1 cellular context compared by ENCODE assay signal in genomic region chr16:23149267-23149992, GRCh38.
TF ChIP-seq lines count a peak whose summit lies in the region.

A gene with protein sequence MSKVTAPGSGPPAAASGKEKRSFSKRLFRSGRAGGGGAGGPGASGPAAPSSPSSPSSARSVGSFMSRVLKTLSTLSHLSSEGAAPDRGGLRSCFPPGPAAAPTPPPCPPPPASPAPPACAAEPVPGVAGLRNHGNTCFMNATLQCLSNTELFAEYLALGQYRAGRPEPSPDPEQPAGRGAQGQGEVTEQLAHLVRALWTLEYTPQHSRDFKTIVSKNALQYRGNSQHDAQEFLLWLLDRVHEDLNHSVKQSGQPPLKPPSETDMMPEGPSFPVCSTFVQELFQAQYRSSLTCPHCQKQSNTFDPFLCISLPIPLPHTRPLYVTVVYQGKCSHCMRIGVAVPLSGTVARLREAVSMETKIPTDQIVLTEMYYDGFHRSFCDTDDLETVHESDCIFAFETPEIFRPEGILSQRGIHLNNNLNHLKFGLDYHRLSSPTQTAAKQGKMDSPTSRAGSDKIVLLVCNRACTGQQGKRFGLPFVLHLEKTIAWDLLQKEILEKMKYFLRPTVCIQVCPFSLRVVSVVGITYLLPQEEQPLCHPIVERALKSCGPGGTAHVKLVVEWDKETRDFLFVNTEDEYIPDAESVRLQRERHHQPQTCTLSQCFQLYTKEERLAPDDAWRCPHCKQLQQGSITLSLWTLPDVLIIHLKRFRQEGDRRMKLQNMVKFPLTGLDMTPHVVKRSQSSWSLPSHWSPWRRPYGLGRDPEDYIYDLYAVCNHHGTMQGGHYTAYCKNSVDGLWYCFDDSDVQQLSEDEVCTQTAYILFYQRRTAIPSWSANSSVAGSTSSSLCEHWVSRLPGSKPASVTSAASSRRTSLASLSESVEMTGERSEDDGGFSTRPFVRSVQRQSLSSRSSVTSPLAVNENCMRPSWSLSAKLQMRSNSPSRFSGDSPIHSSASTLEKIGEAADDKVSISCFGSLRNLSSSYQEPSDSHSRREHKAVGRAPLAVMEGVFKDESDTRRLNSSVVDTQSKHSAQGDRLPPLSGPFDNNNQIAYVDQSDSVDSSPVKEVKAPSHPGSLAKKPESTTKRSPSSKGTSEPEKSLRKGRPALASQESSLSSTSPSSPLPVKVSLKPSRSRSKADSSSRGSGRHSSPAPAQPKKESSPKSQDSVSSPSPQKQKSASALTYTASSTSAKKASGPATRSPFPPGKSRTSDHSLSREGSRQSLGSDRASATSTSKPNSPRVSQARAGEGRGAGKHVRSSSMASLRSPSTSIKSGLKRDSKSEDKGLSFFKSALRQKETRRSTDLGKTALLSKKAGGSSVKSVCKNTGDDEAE (N-terminal part only) (minus strand): TSS chr16:23149452. CDS start chr16:23149270, 182 bp downstream.

TF ChIP-seq in K562, 482 proteins besides CTCF, POLR2A, EP300 and RAD21 (continued from another document and continues in another):
- TF ChIP-seq CHD7 (IDR thresholded peaks at IDR 0.05; ENCODE audit: low read depth, low read length) (no peak), ZC3H11A (IDR thresholded peaks at IDR 0.05; ENCODE audit: low read depth, low read length) (0 out of 2 replicates have a peak, but pooled peaks have one; percentile 17), CREM (IDR thresholded peaks at IDR 0.05; ENCODE audit: low read depth) (peak; percentile 95), ETS2 (tag; IDR thresholded peaks at IDR 0.05; ENCODE audit: borderline replicate concordance, poor library complexity, severe bottlenecking) (no peak), CBX8 (IDR thresholded peaks at IDR 0.05; ENCODE audit: borderline replicate concordance, extremely low read depth, low read depth, low read length, poor library complexity, severe bottlenecking) (no peak), STAT6 (CRISPR knock-in tag; IDR thresholded peaks at IDR 0.05) (no peak), DMBX1 (CRISPR knock-in tag; IDR thresholded peaks at IDR 0.05; ENCODE audit: borderline replicate concordance) (peak; percentile 97), ZNF224 (CRISPR knock-in tag; IDR thresholded peaks at IDR 0.05) (no peak), NFRKB (IDR thresholded peaks at IDR 0.05; ENCODE audit: low read depth) (no peak; the same call in 1 of the 2 replicates), SNRNP70 (optimal IDR thresholded peaks at IDR 0.05; ENCODE audit: low read depth, low read length) (no peak), TFE3 (CRISPR knock-in tag; IDR thresholded peaks at IDR 0.05) (peak; percentile 93), FIP1L1 (IDR thresholded peaks at IDR 0.05; ENCODE audit: low read depth, low read length, poor library complexity, severe bottlenecking) (peak; percentile 19), HDAC2 (IDR thresholded peaks at IDR 0.05) (0 out of 2 replicates have a peak, but pooled peaks have one; percentile 27), ZBTB34 (CRISPR knock-in tag; IDR thresholded peaks at IDR 0.05) (no peak), PML (IDR thresholded peaks at IDR 0.05; ENCODE audit: low read length) (no peak)
- TF ChIP-seq, protein P1, sequence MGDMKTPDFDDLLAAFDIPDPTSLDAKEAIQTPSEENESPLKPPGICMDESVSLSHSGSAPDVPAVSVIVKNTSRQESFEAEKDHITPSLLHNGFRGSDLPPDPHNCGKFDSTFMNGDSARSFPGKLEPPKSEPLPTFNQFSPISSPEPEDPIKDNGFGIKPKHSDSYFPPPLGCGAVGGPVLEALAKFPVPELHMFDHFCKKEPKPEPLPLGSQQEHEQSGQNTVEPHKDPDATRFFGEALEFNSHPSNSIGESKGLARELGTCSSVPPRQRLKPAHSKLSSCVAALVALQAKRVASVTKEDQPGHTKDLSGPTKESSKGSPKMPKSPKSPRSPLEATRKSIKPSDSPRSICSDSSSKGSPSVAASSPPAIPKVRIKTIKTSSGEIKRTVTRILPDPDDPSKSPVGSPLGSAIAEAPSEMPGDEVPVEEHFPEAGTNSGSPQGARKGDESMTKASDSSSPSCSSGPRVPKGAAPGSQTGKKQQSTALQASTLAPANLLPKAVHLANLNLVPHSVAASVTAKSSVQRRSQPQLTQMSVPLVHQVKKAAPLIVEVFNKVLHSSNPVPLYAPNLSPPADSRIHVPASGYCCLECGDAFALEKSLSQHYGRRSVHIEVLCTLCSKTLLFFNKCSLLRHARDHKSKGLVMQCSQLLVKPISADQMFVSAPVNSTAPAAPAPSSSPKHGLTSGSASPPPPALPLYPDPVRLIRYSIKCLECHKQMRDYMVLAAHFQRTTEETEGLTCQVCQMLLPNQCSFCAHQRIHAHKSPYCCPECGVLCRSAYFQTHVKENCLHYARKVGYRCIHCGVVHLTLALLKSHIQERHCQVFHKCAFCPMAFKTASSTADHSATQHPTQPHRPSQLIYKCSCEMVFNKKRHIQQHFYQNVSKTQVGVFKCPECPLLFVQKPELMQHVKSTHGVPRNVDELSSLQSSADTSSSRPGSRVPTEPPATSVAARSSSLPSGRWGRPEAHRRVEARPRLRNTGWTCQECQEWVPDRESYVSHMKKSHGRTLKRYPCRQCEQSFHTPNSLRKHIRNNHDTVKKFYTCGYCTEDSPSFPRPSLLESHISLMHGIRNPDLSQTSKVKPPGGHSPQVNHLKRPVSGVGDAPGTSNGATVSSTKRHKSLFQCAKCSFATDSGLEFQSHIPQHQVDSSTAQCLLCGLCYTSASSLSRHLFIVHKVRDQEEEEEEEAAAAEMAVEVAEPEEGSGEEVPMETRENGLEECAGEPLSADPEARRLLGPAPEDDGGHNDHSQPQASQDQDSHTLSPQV (IDR thresholded peaks at IDR 0.05), result no peak
- TF ChIP-seq, protein P2, sequence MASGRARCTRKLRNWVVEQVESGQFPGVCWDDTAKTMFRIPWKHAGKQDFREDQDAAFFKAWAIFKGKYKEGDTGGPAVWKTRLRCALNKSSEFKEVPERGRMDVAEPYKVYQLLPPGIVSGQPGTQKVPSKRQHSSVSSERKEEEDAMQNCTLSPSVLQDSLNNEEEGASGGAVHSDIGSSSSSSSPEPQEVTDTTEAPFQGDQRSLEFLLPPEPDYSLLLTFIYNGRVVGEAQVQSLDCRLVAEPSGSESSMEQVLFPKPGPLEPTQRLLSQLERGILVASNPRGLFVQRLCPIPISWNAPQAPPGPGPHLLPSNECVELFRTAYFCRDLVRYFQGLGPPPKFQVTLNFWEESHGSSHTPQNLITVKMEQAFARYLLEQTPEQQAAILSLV (tag; IDR thresholded peaks at IDR 0.05), result no peak
- TF ChIP-seq, protein P3, sequence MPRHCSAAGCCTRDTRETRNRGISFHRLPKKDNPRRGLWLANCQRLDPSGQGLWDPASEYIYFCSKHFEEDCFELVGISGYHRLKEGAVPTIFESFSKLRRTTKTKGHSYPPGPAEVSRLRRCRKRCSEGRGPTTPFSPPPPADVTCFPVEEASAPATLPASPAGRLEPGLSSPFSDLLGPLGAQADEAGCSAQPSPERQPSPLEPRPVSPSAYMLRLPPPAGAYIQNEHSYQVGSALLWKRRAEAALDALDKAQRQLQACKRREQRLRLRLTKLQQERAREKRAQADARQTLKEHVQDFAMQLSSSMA (CRISPR knock-in tag; IDR thresholded peaks at IDR 0.05), result no peak
